ENCODE assay signal across 10 cellular contexts in genomic region chr22:45072322-45072903, GRCh38.
DNase-seq lines count a peak whose midpoint lies in the region; ATAC-seq and TF ChIP-seq lines count a peak whose summit lies in the region.
"Had no signal": no experiment of that assay in that cellular context is flagged by ENCODE, and none has a peak within 500 bp of the region (broad histone marks: within the 10 kb centered on the region; RNA-seq: fewer than 3 reads in every experiment).

No MANE protein-coding gene starts in this region.

- H3K27ac Mint-ChIP-seq in H9: peak overlapping the region; percentile 4 to 14 (median 7); a peak in 4 of 7 replicates
- H3K27ac Mint-ChIP-seq in activated T-helper 17 cell treated with anti-CD3 and anti-CD28 coated beads, Interleukin-2, amount 50 U/mL, for 72 hours: peak overlapping the region; percentile 11

- WGBS in H9 (ENCODE audit: extremely low coverage, insufficient read length, low lambda C conversion rate): no CpG with 5 or more reads among the region's 17 CpGs
- 18 to 23% methylated on average over 17 of the region's 17 CpGs for WGBS in lower leg skin, 2 donors

- no peak overlapping the region for H3K4ac ChIP-seq in H9 (ENCODE audit: low read depth, low read length)

- H3K4me1 Mint-ChIP-seq in H9: peaks cover 34 to 35% of the 10 kb centered on the region in 2 experiments
- peaks cover 4% of the 10 kb centered on the region for H3K4me1 Mint-ChIP-seq in activated T-helper 17 cell treated with anti-CD3 and anti-CD28 coated beads, Interleukin-2, amount 50 U/mL, for 72 hours

- peaks cover 3 to 10% (median 4%) of the 10 kb centered on the region in 3 experiments; a peak in 6 of 7 replicates for H3K36me3 Mint-ChIP-seq in H9 (ENCODE audit: insufficient read depth in 1 of 3, low read depth in 3 of 3)
- no peaks in the 10 kb centered on the region for H3K36me3 Mint-ChIP-seq in activated T-helper 17 cell treated with anti-CD3 and anti-CD28 coated beads, Interleukin-2, amount 50 U/mL, for 72 hours (ENCODE audit: low read depth)

- peaks cover 3% of the 10 kb centered on the region for H3K23me2 ChIP-seq in H9 (ENCODE audit: insufficient read length, low read depth, low read length, poor library complexity, severe bottlenecking)

- no peak overlapping the region for H3K56ac ChIP-seq in H9 (ENCODE audit: insufficient read length, low read depth, low read length)

- H3K79me2 ChIP-seq in H9 (ENCODE audit: insufficient read depth, low read length): no peaks in the 10 kb centered on the region

- no peak overlapping the region for H3K23ac ChIP-seq in H9 (ENCODE audit: insufficient read length, low read depth, low read length)

- H2AK5ac ChIP-seq in H9 (ENCODE audit: insufficient read length, low read length): no peak overlapping the region

- intact Hi-C loops in lower leg skin (cut with DNase I; ENCODE audit: low total_unique reads): no loop called here

- no peak overlapping the region for H2BK120ac ChIP-seq in H9 (ENCODE audit: low read depth, low read length, poor library complexity, severe bottlenecking)

- peaks cover 12 to 13% of the 10 kb centered on the region in 2 experiments for H3K9me3 Mint-ChIP-seq in H9
- H3K9me3 Mint-ChIP-seq in activated T-helper 17 cell treated with anti-CD3 and anti-CD28 coated beads, Interleukin-2, amount 50 U/mL, for 72 hours: peaks cover 8% of the 10 kb centered on the region

- no peak overlapping the region for H2BK15ac ChIP-seq in H9 (ENCODE audit: low read depth, low read length)

- no peaks in the 10 kb centered on the region for H4K20me1 ChIP-seq in H9 (ENCODE audit: control insufficient read depth, insufficient read depth, insufficient read length)

- H4K8ac ChIP-seq in H9 (replicated peaks; ENCODE audit: insufficient read length, low read depth, low read length): no peak overlapping the region

- H3K4me2 ChIP-seq in H9 (ENCODE audit: insufficient read depth, insufficient read length, low read length): peak overlapping the region; percentile 52

- no peak overlapping the region for H2BK12ac ChIP-seq in H9 (ENCODE audit: insufficient read length, low read depth, low read length)

- no peak overlapping the region for H4K5ac ChIP-seq in H9 (ENCODE audit: insufficient read length, low read depth, low read length)

- H3K18ac ChIP-seq in H9 (ENCODE audit: insufficient read length, low read depth, low read length): no peak overlapping the region

- H3K9ac ChIP-seq in H9 (ENCODE audit: extremely low read depth, insufficient read length, low read length) (no peak overlapping the region), iPS-20b (ENCODE audit: low read depth, low read length) (peak overlapping the region; percentile 59; the same call in 1 of the 2 replicates)

- no peaks in the 10 kb centered on the region for H3K36me3 ChIP-seq in iPS-20b (ENCODE audit: insufficient read depth, low read depth, low read length)

- peaks cover 2% of the 10 kb centered on the region; the same call in 1 of the 2 replicates for H3K4me1 ChIP-seq in H9 (ENCODE audit: insufficient read depth, low read length)
- peaks cover 18% of the 10 kb centered on the region; the same call in 1 of the 2 replicates for H3K4me1 ChIP-seq in iPS-20b (ENCODE audit: insufficient read depth, low read length)

- no peak overlapping the region for H3K14ac ChIP-seq in H9 (ENCODE audit: insufficient read depth, low read length)

- DNase-seq in AG08396 (ENCODE audit: low spot score) (peak; percentile 71), H9 (peak; percentile 90), lower leg skin (ENCODE audit: low spot score in 2 of 2) (no peak), NCI-H1092 treated with DMSO at 0.1 percent for 48 hours (lab: John Stamatoyannopoulos, UW) (no peak)
- DNase-seq: retina, SHP77 treated with DMSO at 0.1 percent for 48 hours had no signal

- peaks cover 18% of the 10 kb centered on the region for H3K27me3 Mint-ChIP-seq in H9 (ENCODE audit: low read depth)
- peaks cover 41% of the 10 kb centered on the region for H3K27me3 Mint-ChIP-seq in activated T-helper 17 cell treated with anti-CD3 and anti-CD28 coated beads, Interleukin-2, amount 50 U/mL, for 72 hours

- TF ChIP-seq POLR2A in lower leg skin (IDR thresholded peaks at IDR 0.05): no peak

- no peak overlapping the region for H4K91ac ChIP-seq in H9 (ENCODE audit: insufficient read length, low read depth, low read length)

- no peak overlapping the region for H3K27ac ChIP-seq in H9 (ENCODE audit: insufficient read length, low read depth, low read length)
- no peak overlapping the region for H3K27ac ChIP-seq in iPS-20b (ENCODE audit: low read length)

- H3K9me3 ChIP-seq in H9 (ENCODE audit: control insufficient read depth, low read depth, low read length) (no peaks in the 10 kb centered on the region), iPS-20b (ENCODE audit: insufficient read depth, low read depth, low read length) (no peaks in the 10 kb centered on the region; the same call in 1 of the 2 replicates)

- ATAC-seq in activated T-helper 17 cell treated with anti-CD3 and anti-CD28 coated beads, Interleukin-2, amount 50 U/mL, for 72 hours (replicated peaks): peak; percentile 44
- ATAC-seq in HG03457 (IDR thresholded peaks at IDR 0.05; ENCODE audit: unreplicated experiment) (no peak), HG03175 (IDR thresholded peaks at IDR 0.05; ENCODE audit: unreplicated experiment) (no peak)

- H3K79me1 ChIP-seq in H9 (ENCODE audit: insufficient read depth, low read depth, low read length, poor library complexity, severe bottlenecking): no peaks in the 10 kb centered on the region

- H3T11ph ChIP-seq in H9 (ENCODE audit: low read length): no peak overlapping the region

- H3K4me3 ChIP-seq in iPS-20b (ENCODE audit: low read length): peak overlapping the region; percentile 57
- H3K4me3 ChIP-seq in lower leg skin (ENCODE audit: low read depth, poor library complexity, severe bottlenecking): no peak overlapping the region

- no peaks in the 10 kb centered on the region for H3K27me3 ChIP-seq in H9 (ENCODE audit: insufficient read depth, low read length)
- peaks cover 26% of the 10 kb centered on the region for H3K27me3 ChIP-seq in iPS-20b (ENCODE audit: insufficient read depth, low read length)

- H3K4me3 Mint-ChIP-seq in H9: peak overlapping the region; percentile 34 to 36
- no peak overlapping the region for H3K4me3 Mint-ChIP-seq in activated T-helper 17 cell treated with anti-CD3 and anti-CD28 coated beads, Interleukin-2, amount 50 U/mL, for 72 hours

- TF ChIP-seq CTCF in H9 (conservative IDR thresholded peaks at IDR 0.05) (no peak), lower leg skin (IDR thresholded peaks at IDR 0.05) (no peak)

- no peak overlapping the region for H2AFZ ChIP-seq in H9 (ENCODE audit: low read length)

- no peak overlapping the region for H2BK20ac ChIP-seq in H9 (ENCODE audit: low read depth, low read length, poor library complexity, severe bottlenecking)

- H2BK5ac ChIP-seq in H9 (ENCODE audit: insufficient read length, low read length): no peak overlapping the region

Comparison
In these comparisons a context has a peak if more than half of its experiments do, and no peak if none do; other contexts are left out.
1. DNase-seq: peak in AG08396 (single experiment) and H9 (single experiment); none in lower leg skin (0 of 2) and NCI-H1092 treated with DMSO at 0.1 percent for 48 hours (single experiment).